1 cellular context compared by ENCODE assay signal in the genomic region with DNA sequence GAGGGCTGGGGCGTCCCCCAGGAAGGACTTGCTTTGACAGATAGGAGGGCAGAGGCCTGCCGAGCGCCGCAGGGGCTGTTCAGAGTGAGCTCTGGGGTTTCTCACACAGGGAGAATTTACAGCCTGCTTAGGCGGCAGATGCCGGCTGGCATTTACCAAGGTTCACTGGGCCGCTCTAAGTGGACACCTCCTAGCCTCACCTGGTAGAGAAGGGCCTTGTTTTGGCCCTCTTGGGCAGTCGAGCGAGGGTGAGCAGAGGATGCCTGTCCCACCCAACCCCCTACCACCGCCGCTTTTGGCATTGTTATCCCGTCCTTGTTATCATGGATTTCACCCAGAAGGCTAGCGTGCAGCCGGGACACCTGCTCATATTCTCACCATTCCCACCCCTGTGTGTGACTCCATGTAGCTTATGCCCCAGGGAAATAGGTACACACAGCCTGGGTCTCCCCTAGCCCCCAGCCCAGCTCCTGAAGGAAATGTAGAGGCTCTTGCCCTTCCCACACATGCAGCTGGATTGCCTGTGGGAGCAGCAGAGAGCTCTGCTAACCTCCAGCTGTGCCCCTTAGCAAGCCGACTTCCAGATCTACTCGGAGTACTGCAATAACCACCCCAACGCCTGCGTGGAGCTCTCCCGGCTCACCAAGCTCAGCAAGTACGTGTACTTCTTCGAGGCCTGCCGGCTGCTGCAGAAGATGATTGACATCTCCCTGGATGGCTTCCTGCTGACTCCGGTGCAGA.
TF ChIP-seq lines count a peak whose summit lies in the region.

No MANE protein-coding gene starts in this region.

TF ChIP-seq in HepG2, 621 proteins besides CTCF, POLR2A, EP300 and RAD21 (continued from another document):
- TF ChIP-seq, protein P1, sequence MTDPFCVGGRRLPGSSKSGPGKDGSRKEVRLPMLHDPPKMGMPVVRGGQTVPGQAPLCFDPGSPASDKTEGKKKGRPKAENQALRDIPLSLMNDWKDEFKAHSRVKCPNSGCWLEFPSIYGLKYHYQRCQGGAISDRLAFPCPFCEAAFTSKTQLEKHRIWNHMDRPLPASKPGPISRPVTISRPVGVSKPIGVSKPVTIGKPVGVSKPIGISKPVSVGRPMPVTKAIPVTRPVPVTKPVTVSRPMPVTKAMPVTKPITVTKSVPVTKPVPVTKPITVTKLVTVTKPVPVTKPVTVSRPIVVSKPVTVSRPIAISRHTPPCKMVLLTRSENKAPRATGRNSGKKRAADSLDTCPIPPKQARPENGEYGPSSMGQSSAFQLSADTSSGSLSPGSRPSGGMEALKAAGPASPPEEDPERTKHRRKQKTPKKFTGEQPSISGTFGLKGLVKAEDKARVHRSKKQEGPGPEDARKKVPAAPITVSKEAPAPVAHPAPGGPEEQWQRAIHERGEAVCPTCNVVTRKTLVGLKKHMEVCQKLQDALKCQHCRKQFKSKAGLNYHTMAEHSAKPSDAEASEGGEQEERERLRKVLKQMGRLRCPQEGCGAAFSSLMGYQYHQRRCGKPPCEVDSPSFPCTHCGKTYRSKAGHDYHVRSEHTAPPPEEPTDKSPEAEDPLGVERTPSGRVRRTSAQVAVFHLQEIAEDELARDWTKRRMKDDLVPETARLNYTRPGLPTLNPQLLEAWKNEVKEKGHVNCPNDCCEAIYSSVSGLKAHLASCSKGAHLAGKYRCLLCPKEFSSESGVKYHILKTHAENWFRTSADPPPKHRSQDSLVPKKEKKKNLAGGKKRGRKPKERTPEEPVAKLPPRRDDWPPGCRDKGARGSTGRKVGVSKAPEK (CRISPR knock-in tag; IDR thresholded peaks at IDR 0.05; ENCODE audit: borderline replicate concordance): no peak
- TF ChIP-seq PHB2 (IDR thresholded peaks at IDR 0.05; ENCODE audit: partially characterized antibody) (no peak), MIER3 (CRISPR knock-in tag; IDR thresholded peaks at IDR 0.05; ENCODE audit: borderline replicate concordance) (no peak), ZNF343 (CRISPR knock-in tag; IDR thresholded peaks at IDR 0.05) (no peak), TBL1XR1 (IDR thresholded peaks at IDR 0.05; ENCODE audit: borderline replicate concordance, low read length, partially characterized antibody) (no peak), RELA (CRISPR knock-in tag; IDR thresholded peaks at IDR 0.05) (no peak), ZNF652 (CRISPR knock-in tag; IDR thresholded peaks at IDR 0.05; ENCODE audit: borderline replicate concordance, low read depth) (no peak), KLF6 (CRISPR knock-in tag; IDR thresholded peaks at IDR 0.05) (no peak), ZNF747 (CRISPR knock-in tag; IDR thresholded peaks at IDR 0.05; ENCODE audit: borderline replicate concordance) (no peak)
- TF ChIP-seq, protein P2, sequence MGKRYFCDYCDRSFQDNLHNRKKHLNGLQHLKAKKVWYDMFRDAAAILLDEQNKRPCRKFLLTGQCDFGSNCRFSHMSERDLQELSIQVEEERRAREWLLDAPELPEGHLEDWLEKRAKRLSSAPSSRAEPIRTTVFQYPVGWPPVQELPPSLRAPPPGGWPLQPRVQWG (CRISPR knock-in tag; IDR thresholded peaks at IDR 0.05; ENCODE audit: borderline replicate concordance, low read depth): no peak
- TF ChIP-seq, protein P3, sequence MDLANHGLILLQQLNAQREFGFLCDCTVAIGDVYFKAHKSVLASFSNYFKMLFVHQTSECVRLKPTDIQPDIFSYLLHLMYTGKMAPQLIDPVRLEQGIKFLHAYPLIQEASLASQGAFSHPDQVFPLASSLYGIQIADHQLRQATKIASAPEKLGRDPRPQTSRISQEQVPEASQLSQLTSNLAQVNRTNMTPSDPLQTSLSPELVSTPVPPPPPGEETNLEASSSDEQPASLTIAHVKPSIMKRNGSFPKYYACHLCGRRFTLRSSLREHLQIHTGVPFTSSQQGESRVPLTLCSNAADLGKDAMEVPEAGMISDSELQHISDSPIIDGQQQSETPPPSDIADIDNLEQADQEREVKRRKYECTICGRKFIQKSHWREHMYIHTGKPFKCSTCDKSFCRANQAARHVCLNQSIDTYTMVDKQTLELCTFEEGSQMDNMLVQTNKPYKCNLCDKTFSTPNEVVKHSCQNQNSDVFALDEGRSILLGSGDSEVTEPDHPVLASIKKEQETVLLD (CRISPR knock-in tag; IDR thresholded peaks at IDR 0.05; ENCODE audit: low read depth): no peak
- TF ChIP-seq, protein P4, sequence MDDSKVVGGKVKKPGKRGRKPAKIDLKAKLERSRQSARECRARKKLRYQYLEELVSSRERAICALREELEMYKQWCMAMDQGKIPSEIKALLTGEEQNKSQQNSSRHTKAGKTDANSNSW (CRISPR knock-in tag; IDR thresholded peaks at IDR 0.05; ENCODE audit: borderline replicate concordance): no peak
- TF ChIP-seq, protein P5, sequence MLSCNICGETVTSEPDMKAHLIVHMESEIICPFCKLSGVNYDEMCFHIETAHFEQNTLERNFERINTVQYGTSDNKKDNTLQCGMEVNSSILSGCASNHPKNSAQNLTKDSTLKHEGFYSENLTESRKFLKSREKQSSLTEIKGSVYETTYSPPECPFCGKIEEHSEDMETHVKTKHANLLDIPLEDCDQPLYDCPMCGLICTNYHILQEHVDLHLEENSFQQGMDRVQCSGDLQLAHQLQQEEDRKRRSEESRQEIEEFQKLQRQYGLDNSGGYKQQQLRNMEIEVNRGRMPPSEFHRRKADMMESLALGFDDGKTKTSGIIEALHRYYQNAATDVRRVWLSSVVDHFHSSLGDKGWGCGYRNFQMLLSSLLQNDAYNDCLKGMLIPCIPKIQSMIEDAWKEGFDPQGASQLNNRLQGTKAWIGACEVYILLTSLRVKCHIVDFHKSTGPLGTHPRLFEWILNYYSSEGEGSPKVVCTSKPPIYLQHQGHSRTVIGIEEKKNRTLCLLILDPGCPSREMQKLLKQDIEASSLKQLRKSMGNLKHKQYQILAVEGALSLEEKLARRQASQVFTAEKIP (CRISPR knock-in tag; IDR thresholded peaks at IDR 0.05; ENCODE audit: borderline replicate concordance): no peak
- TF ChIP-seq, protein P6, sequence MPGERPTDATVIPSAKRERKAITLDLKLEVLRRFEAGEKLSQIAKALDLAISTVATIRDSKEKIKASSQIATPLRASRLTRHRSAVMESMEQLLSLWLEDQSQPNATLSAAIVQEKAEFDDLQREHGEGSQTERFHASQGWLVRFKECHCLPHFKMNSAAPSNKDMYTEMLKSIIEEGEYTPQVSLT (CRISPR knock-in tag; IDR thresholded peaks at IDR 0.05; ENCODE audit: borderline replicate concordance, low read depth): no peak
